In the genomic region with DNA sequence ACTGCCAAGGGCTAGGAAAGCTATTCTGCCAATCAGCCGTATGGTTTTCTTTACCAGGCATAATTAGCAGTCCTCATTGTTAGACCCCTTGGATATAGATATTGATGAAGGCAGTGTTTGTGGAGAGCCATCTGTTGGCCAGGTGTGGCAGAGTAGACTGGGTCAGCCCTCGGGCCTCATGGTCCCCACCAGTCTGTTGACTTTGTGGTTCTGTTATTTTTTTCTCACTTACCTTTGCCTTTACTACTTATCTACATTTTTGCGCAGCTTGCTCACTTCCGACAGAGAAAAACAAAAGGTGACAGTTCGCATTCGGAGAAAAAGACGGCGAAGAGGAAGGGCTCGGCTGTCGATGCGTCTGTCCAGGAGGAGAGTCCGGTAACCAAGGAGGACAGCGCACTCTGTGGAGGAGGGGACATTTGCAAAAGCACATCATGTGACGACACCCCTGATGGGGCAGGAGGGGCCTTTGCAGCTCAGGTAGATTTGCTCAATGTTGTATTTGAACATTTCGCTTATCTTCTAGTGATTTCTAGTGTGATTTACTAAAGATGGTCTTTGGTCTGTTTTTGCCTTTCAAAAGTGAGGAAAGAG, we compare ENCODE assay signal across 9 cellular contexts. TPM values are rescaled to one million over a fixed set of nuclear protein-coding genes. Genes with fewer than 3 reads are reported as not detected.
DNase-seq lines count a peak whose midpoint lies in the region; ATAC-seq and TF ChIP-seq lines count a peak whose summit lies in the region.
"Had no signal": no experiment of that assay in that cellular context is flagged by ENCODE, and none has a peak within 500 bp of the region (broad histone marks: within the 10 kb centered on the region; RNA-seq: fewer than 3 reads in every experiment).

No MANE protein-coding gene starts in this region.

- no peaks in the 10 kb centered on the region for H3K4me1 ChIP-seq in BE2C
- H3K4me1 ChIP-seq in RWPE2 (ENCODE audit: insufficient read depth, poor library complexity, severe bottlenecking), result peaks cover 12% of the 10 kb centered on the region
- peaks cover 21% of the 10 kb centered on the region for H3K4me1 ChIP-seq in iPS-18a (ENCODE audit: control insufficient read depth, low read depth, low read length)
- peaks cover 0 to 9% of the 10 kb centered on the region in 2 donors for H3K4me1 ChIP-seq in uterus

- TF ChIP-seq CTCF in BE2C (IDR thresholded peaks at IDR 0.05; ENCODE audit: low read depth, low read length) (no peak), GM13977 (IDR thresholded peaks at IDR 0.05; ENCODE audit: extremely low read depth, insufficient read depth, missing control alignments) (peak; percentile 35), RWPE2 (IDR thresholded peaks at IDR 0.05; ENCODE audit: poor library complexity, severe bottlenecking) (peak; percentile 42), uterus (IDR thresholded peaks at IDR 0.05) (no peak)

- no peak for TF ChIP-seq POLR2A in uterus (IDR thresholded peaks at IDR 0.05)

- H3K4me3 ChIP-seq in BE2C (ENCODE audit: low read depth, low read length) (peak overlapping the region; percentile 85), RWPE2 (ENCODE audit: severe bottlenecking) (peak overlapping the region; percentile 88), iPS-18a (ENCODE audit: low read length) (peak overlapping the region; percentile 13), uterus (no peak overlapping the region)

- H3K27ac ChIP-seq in RWPE2 (ENCODE audit: poor library complexity, severe bottlenecking) (peak overlapping the region; percentile 85), iPS-18a (ENCODE audit: low read length) (no peak overlapping the region), uterus (no peak overlapping the region)

- intact Hi-C loops in uterus (cut with DNase I; ENCODE audit: low total_unique reads), result no loop called here

- in situ Hi-C loops in GM13977 (cut with MboI; ENCODE audit: low pct_unique_long_range_greater_than_20kb, low sequenced_read_pairs, unreplicated experiment), result no loop called here

- no peak for ATAC-seq in RWPE2 (ENCODE audit: low read depth)
- ATAC-seq: left lung had no signal

- H3K36me3 ChIP-seq in BE2C, result peaks cover 22% of the 10 kb centered on the region
- H3K36me3 ChIP-seq in RWPE2 (ENCODE audit: low read depth), result peaks cover 50% of the 10 kb centered on the region
- peaks cover 19% of the 10 kb centered on the region for H3K36me3 ChIP-seq in iPS-18a (ENCODE audit: control insufficient read depth, low read depth, low read length)
- no peaks in the 10 kb centered on the region for H3K36me3 ChIP-seq in uterus

- no peak for DNase-seq in BE2C
- DNase-seq in GM13977 (ENCODE audit: low spot score), result no peak
- DNase-seq in RWPE2 (ENCODE audit: low spot score), result no peak
- no peak for DNase-seq in uterus
- no peak for DNase-seq in NCI-H226
- no peak for DNase-seq in AG08395 (ENCODE audit: low spot score)
- no peak for DNase-seq in NCI-H2227 (lab: John Stamatoyannopoulos, UW; ENCODE audit: unreplicated experiment)

- H3K9ac ChIP-seq in iPS-18a (ENCODE audit: low read length), result no peak overlapping the region

- no peaks in the 10 kb centered on the region for H3K27me3 ChIP-seq in BE2C
- H3K27me3 ChIP-seq in RWPE2 (ENCODE audit: insufficient read depth, poor library complexity, severe bottlenecking), result no peaks in the 10 kb centered on the region
- H3K27me3 ChIP-seq in iPS-18a (ENCODE audit: control insufficient read depth, insufficient read depth, low read length), result no peaks in the 10 kb centered on the region
- H3K27me3 ChIP-seq in uterus, result no peaks in the 10 kb centered on the region
- H3K27me3 ChIP-seq: left lung had no signal

- H3K9me3 ChIP-seq in BE2C (no peaks in the 10 kb centered on the region), RWPE2 (ENCODE audit: severe bottlenecking) (no peaks in the 10 kb centered on the region), iPS-18a (ENCODE audit: control insufficient read depth, low read depth, low read length) (no peaks in the 10 kb centered on the region), uterus (no peaks in the 10 kb centered on the region)
- H3K9me3 ChIP-seq: left lung had no signal

RNA-seq across cellular contexts. Expression of gene PCNT, which starts 2.3 kb away (rescaled TPM):
- polyA plus RNA-seq in BE2C (2012; ENCODE audit: insufficient read depth, insufficient read length, low read depth), result 32.9 TPM
- 10 to 100 TPM in 2 of 4 donors, 1 to 10 TPM in 2; 6.2 to 29.7 (median 17.1) TPM for total RNA-seq in uterus

RNA-seq across cellular contexts. Expression of gene C21orf58, which starts 2.5 kb away (rescaled TPM):
- 3.7 TPM for polyA plus RNA-seq in BE2C (2012; ENCODE audit: insufficient read depth, insufficient read length, low read depth)
- total RNA-seq in uterus, result 1 to 10 TPM in 3 of 4 donors, under 1 TPM in 1; 0.88 to 9.4 (median 5.6) TPM

RNA-seq across cellular contexts. Expression of gene YBEY, which starts 40.1 kb away (rescaled TPM):
- polyA plus RNA-seq in BE2C (2012; ENCODE audit: insufficient read depth, insufficient read length, low read depth), result 8.3 TPM
- total RNA-seq in uterus, result 10 to 100 TPM in 3 of 4 donors, 1 to 10 TPM in 1; 2.9 to 78.6 (median 13.0) TPM

RNA-seq across cellular contexts. Expression of gene MCM3AP, which starts 40.8 kb away (rescaled TPM):
- polyA plus RNA-seq in BE2C (2012; ENCODE audit: insufficient read depth, insufficient read length, low read depth), result 79.8 TPM
- total RNA-seq in uterus, result 100 to 1,000 TPM in 2 of 4 donors, 10 to 100 TPM in 2; 24.1 to 128 (median 93.2) TPM

Comparison
In these comparisons a context has a peak if more than half of its experiments do, and no peak if none do; other contexts are left out.
1. H3K4me3 ChIP-seq: peak in BE2C (single experiment), RWPE2 (single experiment) and iPS-18a (single experiment); none in uterus (0 of 2).
2. CTCF ChIP-seq: peak in GM13977 (single experiment) and RWPE2 (single experiment); none in BE2C (single experiment) and uterus (0 of 4).